In the genomic region with DNA sequence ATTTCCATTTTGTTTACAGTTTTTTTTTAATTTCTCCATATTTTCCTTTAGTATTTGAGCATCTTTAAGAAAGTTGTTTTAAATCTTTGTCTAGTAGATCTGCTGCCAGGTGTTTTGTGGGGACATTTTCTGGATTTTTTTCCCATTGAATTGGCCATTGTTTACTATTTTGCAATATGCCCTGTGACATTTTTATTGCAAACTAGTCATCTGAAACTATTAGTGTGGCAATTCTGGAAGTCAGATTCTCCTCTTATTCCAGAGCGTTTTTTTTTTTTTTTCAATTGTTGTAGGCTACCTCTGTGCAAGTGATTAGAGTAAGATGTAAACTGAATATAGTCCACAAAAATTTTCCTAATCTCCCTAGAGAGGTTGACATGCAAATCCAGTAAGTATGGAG, we compare ENCODE assay signal across 2 cellular contexts.
A peak's percentile ranks its signal among the peaks of the same experiment; 100 is the strongest.
TF ChIP-seq lines count a peak whose summit lies in the region.

No MANE protein-coding gene starts in this region.

TF ChIP-seq in liver, 16 proteins besides CTCF, POLR2A, EP300 and RAD21 (continued from another document):
- TF ChIP-seq, protein P1, sequence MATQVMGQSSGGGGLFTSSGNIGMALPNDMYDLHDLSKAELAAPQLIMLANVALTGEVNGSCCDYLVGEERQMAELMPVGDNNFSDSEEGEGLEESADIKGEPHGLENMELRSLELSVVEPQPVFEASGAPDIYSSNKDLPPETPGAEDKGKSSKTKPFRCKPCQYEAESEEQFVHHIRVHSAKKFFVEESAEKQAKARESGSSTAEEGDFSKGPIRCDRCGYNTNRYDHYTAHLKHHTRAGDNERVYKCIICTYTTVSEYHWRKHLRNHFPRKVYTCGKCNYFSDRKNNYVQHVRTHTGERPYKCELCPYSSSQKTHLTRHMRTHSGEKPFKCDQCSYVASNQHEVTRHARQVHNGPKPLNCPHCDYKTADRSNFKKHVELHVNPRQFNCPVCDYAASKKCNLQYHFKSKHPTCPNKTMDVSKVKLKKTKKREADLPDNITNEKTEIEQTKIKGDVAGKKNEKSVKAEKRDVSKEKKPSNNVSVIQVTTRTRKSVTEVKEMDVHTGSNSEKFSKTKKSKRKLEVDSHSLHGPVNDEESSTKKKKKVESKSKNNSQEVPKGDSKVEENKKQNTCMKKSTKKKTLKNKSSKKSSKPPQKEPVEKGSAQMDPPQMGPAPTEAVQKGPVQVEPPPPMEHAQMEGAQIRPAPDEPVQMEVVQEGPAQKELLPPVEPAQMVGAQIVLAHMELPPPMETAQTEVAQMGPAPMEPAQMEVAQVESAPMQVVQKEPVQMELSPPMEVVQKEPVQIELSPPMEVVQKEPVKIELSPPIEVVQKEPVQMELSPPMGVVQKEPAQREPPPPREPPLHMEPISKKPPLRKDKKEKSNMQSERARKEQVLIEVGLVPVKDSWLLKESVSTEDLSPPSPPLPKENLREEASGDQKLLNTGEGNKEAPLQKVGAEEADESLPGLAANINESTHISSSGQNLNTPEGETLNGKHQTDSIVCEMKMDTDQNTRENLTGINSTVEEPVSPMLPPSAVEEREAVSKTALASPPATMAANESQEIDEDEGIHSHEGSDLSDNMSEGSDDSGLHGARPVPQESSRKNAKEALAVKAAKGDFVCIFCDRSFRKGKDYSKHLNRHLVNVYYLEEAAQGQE (IDR thresholded peaks at IDR 0.05), result no peak
- TF ChIP-seq HNF4G (IDR thresholded peaks at IDR 0.05) (no peak), FOXA2 (IDR thresholded peaks at IDR 0.05) (peak; percentile 60), SP1 (IDR thresholded peaks at IDR 0.05) (no peak), TAF1 (conservative IDR thresholded peaks at IDR 0.05) (no peak), GABPA (IDR thresholded peaks at IDR 0.05 in 1 of 2, conservative IDR thresholded peaks at IDR 0.05 in 1 of 2) (no peak), JUND (IDR thresholded peaks at IDR 0.05) (peak in 1 of 2 donors; percentile 43), FOXA1 (IDR thresholded peaks at IDR 0.05) (peak; percentile 57), EGR1 (IDR thresholded peaks at IDR 0.05; ENCODE audit: low read depth in 2 of 2) (no peak), RXRA (IDR thresholded peaks at IDR 0.05) (peak in 1 of 2 donors; percentile 39), YY1 (IDR thresholded peaks at IDR 0.05) (peak; percentile 59), HNF4A (conservative IDR thresholded peaks at IDR 0.05) (peak; percentile 58 to 69)
- TF ChIP-seq, protein P2, sequence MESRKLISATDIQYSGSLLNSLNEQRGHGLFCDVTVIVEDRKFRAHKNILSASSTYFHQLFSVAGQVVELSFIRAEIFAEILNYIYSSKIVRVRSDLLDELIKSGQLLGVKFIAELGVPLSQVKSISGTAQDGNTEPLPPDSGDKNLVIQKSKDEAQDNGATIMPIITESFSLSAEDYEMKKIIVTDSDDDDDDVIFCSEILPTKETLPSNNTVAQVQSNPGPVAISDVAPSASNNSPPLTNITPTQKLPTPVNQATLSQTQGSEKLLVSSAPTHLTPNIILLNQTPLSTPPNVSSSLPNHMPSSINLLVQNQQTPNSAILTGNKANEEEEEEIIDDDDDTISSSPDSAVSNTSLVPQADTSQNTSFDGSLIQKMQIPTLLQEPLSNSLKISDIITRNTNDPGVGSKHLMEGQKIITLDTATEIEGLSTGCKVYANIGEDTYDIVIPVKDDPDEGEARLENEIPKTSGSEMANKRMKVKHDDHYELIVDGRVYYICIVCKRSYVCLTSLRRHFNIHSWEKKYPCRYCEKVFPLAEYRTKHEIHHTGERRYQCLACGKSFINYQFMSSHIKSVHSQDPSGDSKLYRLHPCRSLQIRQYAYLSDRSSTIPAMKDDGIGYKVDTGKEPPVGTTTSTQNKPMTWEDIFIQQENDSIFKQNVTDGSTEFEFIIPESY (IDR thresholded peaks at IDR 0.05), result no peak
- TF ChIP-seq, protein P3, sequence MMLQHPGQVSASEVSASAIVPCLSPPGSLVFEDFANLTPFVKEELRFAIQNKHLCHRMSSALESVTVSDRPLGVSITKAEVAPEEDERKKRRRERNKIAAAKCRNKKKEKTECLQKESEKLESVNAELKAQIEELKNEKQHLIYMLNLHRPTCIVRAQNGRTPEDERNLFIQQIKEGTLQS (IDR thresholded peaks at IDR 0.05), result no peak
- TF ChIP-seq, protein P4, sequence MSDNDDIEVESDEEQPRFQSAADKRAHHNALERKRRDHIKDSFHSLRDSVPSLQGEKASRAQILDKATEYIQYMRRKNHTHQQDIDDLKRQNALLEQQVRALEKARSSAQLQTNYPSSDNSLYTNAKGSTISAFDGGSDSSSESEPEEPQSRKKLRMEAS (IDR thresholded peaks at IDR 0.05), result no peak

TF ChIP-seq in HepG2, 621 proteins besides CTCF, POLR2A, EP300 and RAD21 (continued from another document):
- TF ChIP-seq, protein P5, sequence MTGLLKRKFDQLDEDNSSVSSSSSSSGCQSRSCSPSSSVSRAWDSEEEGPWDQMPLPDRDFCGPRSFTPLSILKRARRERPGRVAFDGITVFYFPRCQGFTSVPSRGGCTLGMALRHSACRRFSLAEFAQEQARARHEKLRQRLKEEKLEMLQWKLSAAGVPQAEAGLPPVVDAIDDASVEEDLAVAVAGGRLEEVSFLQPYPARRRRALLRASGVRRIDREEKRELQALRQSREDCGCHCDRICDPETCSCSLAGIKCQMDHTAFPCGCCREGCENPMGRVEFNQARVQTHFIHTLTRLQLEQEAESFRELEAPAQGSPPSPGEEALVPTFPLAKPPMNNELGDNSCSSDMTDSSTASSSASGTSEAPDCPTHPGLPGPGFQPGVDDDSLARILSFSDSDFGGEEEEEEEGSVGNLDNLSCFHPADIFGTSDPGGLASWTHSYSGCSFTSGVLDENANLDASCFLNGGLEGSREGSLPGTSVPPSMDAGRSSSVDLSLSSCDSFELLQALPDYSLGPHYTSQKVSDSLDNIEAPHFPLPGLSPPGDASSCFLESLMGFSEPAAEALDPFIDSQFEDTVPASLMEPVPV (CRISPR knock-in tag; IDR thresholded peaks at IDR 0.05), result no peak
- no peak for TF ChIP-seq ZNF674 (CRISPR knock-in tag; IDR thresholded peaks at IDR 0.05; ENCODE audit: low read depth)
- TF ChIP-seq ZNF75D (CRISPR knock-in tag; IDR thresholded peaks at IDR 0.05; ENCODE audit: borderline replicate concordance), result no peak
- TF ChIP-seq REPIN1 (CRISPR knock-in tag; IDR thresholded peaks at IDR 0.05; ENCODE audit: borderline replicate concordance, low read depth), result no peak
- TF ChIP-seq, protein P6, sequence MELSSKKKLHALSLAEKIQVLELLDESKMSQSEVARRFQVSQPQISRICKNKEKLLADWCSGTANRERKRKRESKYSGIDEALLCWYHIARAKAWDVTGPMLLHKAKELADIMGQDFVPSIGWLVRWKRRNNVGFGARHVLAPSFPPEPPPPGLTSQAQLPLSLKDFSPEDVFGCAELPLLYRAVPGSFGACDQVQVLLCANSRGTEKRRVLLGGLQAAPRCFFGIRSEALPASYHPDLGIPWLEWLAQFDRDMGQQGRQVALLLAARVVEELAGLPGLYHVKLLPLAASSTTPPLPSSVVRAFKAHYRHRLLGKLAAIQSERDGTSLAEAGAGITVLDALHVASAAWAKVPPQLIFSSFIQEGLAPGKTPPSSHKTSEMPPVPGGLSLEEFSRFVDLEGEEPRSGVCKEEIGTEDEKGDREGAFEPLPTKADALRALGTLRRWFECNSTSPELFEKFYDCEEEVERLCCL (CRISPR knock-in tag; IDR thresholded peaks at IDR 0.05; ENCODE audit: borderline replicate concordance), result no peak
- no peak for TF ChIP-seq SNAI1 (CRISPR knock-in tag; IDR thresholded peaks at IDR 0.05; ENCODE audit: borderline replicate concordance)
- no peak for TF ChIP-seq ZNF343 (CRISPR knock-in tag; IDR thresholded peaks at IDR 0.05)
- no peak for TF ChIP-seq RARG (CRISPR knock-in tag; IDR thresholded peaks at IDR 0.05; ENCODE audit: low read depth)
- no peak for TF ChIP-seq ERF (CRISPR knock-in tag; IDR thresholded peaks at IDR 0.05)
- TF ChIP-seq, protein P7, sequence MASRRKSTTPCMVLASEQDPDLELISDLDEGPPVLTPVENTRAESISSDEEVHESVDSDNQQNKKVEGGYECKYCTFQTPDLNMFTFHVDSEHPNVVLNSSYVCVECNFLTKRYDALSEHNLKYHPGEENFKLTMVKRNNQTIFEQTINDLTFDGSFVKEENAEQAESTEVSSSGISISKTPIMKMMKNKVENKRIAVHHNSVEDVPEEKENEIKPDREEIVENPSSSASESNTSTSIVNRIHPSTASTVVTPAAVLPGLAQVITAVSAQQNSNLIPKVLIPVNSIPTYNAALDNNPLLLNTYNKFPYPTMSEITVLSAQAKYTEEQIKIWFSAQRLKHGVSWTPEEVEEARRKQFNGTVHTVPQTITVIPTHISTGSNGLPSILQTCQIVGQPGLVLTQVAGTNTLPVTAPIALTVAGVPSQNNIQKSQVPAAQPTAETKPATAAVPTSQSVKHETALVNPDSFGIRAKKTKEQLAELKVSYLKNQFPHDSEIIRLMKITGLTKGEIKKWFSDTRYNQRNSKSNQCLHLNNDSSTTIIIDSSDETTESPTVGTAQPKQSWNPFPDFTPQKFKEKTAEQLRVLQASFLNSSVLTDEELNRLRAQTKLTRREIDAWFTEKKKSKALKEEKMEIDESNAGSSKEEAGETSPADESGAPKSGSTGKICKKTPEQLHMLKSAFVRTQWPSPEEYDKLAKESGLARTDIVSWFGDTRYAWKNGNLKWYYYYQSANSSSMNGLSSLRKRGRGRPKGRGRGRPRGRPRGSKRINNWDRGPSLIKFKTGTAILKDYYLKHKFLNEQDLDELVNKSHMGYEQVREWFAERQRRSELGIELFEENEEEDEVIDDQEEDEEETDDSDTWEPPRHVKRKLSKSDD (CRISPR knock-in tag; IDR thresholded peaks at IDR 0.05; ENCODE audit: low read depth), result no peak
